ENCODE assay signal across 20 cellular contexts in the genomic region with DNA sequence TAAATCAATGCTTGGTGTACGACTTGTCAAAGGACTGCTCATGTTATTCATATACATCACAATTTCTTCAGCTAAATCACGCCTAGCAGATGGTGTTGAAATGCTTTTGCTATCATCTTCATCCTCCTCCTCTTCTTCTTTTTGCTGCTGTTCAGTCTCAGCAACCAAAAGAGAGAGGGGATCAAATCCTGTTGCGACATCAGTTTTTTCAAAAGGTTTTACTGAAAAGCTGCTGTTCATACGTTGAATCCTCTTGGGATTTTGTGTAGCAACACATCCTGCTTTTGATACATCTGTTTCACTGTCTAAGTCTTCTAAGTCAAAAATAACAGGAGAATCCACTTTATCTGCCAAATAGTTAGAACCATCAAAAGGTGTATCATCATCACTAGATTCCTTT.
"Had no signal": no experiment of that assay in that cellular context is flagged by ENCODE, and none has a peak within 500 bp of the region (broad histone marks: within the 10 kb centered on the region; RNA-seq: fewer than 3 reads in every experiment).

No MANE protein-coding gene starts in this region.

- H3K9me3 Mint-ChIP-seq: activated CD4-positive, alpha-beta memory T cell treated with anti-CD3 and anti-CD28 coated beads, Interleukin-2, amount 10 ng/mL, durations not matched to agents 7 days and 5 days; activated naive CD4-positive, alpha-beta T cell treated with anti-CD3 and anti-CD28 coated beads, Interleukin-2, amount 10 ng/mL, durations not matched to agents 7 days and 5 days; activated T-cell treated with anti-CD3 and anti-CD28 coated beads, Interleukin-2, amount 50 U/mL, for 72 hours; dendritic cell treated with granulocyte-macrophage colony-stimulating factor and Interleukin-4, amounts not matched to agents 40 ng/mL and 50 ng/mL, for 4 days; stimulated activated naive CD8-positive, alpha-beta T cell treated with anti-CD3 and anti-CD28 coated beads, Interleukin-15, amount 100 ng/mL, for 72 hours; T-helper 1 cell treated with Interleukin-12 subunit alpha and Interleukin-12 subunit beta and Interleukin-4 antibody, amounts not matched to agents 30 μg/mL and 1 μg/mL, for 36 hours had no signal

- H3K27me3 ChIP-seq: heart left ventricle, neutrophil, pancreas, suprapubic skin, tibial nerve had no signal

- H3K4me1 ChIP-seq: heart left ventricle, pancreas, suprapubic skin, tibial nerve had no signal

- H3K4me3 ChIP-seq: heart left ventricle, pancreas, suprapubic skin, tibial nerve had no signal

- DNase-seq: activated CD4-positive, alpha-beta memory T cell treated with anti-CD3 and anti-CD28 coated beads, Interleukin-2, amount 10 ng/mL, durations not matched to agents 7 days and 5 days; activated CD4-positive, alpha-beta T cell treated with anti-CD3 and anti-CD28 coated beads for 48 hours; activated effector memory CD4-positive, alpha-beta T cell treated with anti-CD3 and anti-CD28 coated beads, Interleukin-2, amount 50 U/mL, for 16 hours; activated naive CD4-positive, alpha-beta T cell treated with anti-CD3 and anti-CD28 coated beads, Interleukin-2, amount 10 ng/mL, durations not matched to agents 7 days and 5 days; activated T-cell treated with anti-CD3 and anti-CD28 coated beads, Interleukin-2, amount 50 U/mL, for 72 hours; effector CD4-positive, alpha-beta T cell; heart left ventricle; left ventricle myocardium superior; pancreas; right cardiac atrium; small intestine; stimulated activated CD4-positive, alpha-beta T cell treated with anti-CD3 and anti-CD28 coated beads, Interleukin-2, amount 100 ng/mL, for 24 hours; stimulated activated naive CD8-positive, alpha-beta T cell treated with anti-CD3 and anti-CD28 coated beads, Interleukin-15, amount 100 ng/mL, for 72 hours had no signal

- H3K27ac ChIP-seq: heart left ventricle, neutrophil, pancreas, suprapubic skin, tibial nerve had no signal

- ATAC-seq: activated T-cell treated with anti-CD3 and anti-CD28 coated beads, Interleukin-2, amount 50 U/mL, for 72 hours; heart left ventricle; left ventricle myocardium superior; pancreas; right cardiac atrium; stimulated activated effector memory CD8-positive, alpha-beta T cell treated with anti-CD3 and anti-CD28 coated beads, Interleukin-12 subunit alpha, Interleukin-12 subunit beta, amount 100 ng/mL, for 72 hours; stimulated activated naive CD8-positive, alpha-beta T cell treated with anti-CD3 and anti-CD28 coated beads, Interleukin-15, amount 100 ng/mL, for 72 hours had no signal

- H3K9me3 ChIP-seq: neutrophil, pancreas, suprapubic skin, tibial nerve had no signal

- H3K27ac Mint-ChIP-seq: activated CD4-positive, alpha-beta memory T cell treated with anti-CD3 and anti-CD28 coated beads, Interleukin-2, amount 10 ng/mL, durations not matched to agents 7 days and 5 days; activated naive CD4-positive, alpha-beta T cell treated with anti-CD3 and anti-CD28 coated beads, Interleukin-2, amount 10 ng/mL, durations not matched to agents 7 days and 5 days; activated T-cell treated with anti-CD3 and anti-CD28 coated beads, Interleukin-2, amount 50 U/mL, for 72 hours; dendritic cell treated with granulocyte-macrophage colony-stimulating factor and Interleukin-4, amounts not matched to agents 40 ng/mL and 50 ng/mL, for 4 days; nephron; stimulated activated effector memory CD8-positive, alpha-beta T cell treated with anti-CD3 and anti-CD28 coated beads, Interleukin-12 subunit alpha, Interleukin-12 subunit beta, amount 100 ng/mL, for 72 hours; stimulated activated naive CD8-positive, alpha-beta T cell treated with anti-CD3 and anti-CD28 coated beads, Interleukin-15, amount 100 ng/mL, for 72 hours; T-helper 1 cell treated with Interleukin-12 subunit alpha and Interleukin-12 subunit beta and Interleukin-4 antibody, amounts not matched to agents 30 μg/mL and 1 μg/mL, for 36 hours had no signal

- H3K27me3 Mint-ChIP-seq: activated CD4-positive, alpha-beta memory T cell treated with anti-CD3 and anti-CD28 coated beads, Interleukin-2, amount 10 ng/mL, durations not matched to agents 7 days and 5 days; activated naive CD4-positive, alpha-beta T cell treated with anti-CD3 and anti-CD28 coated beads, Interleukin-2, amount 10 ng/mL, durations not matched to agents 7 days and 5 days; dendritic cell treated with granulocyte-macrophage colony-stimulating factor and Interleukin-4, amounts not matched to agents 40 ng/mL and 50 ng/mL, for 4 days; stimulated activated naive CD8-positive, alpha-beta T cell treated with anti-CD3 and anti-CD28 coated beads, Interleukin-15, amount 100 ng/mL, for 72 hours had no signal

- H3K4me1 Mint-ChIP-seq: activated CD4-positive, alpha-beta memory T cell treated with anti-CD3 and anti-CD28 coated beads, Interleukin-2, amount 10 ng/mL, durations not matched to agents 7 days and 5 days; activated naive CD4-positive, alpha-beta T cell treated with anti-CD3 and anti-CD28 coated beads, Interleukin-2, amount 10 ng/mL, durations not matched to agents 7 days and 5 days; nephron; stimulated activated effector memory CD8-positive, alpha-beta T cell treated with anti-CD3 and anti-CD28 coated beads, Interleukin-12 subunit alpha, Interleukin-12 subunit beta, amount 100 ng/mL, for 72 hours had no signal

- H3K4me3 Mint-ChIP-seq: activated CD4-positive, alpha-beta memory T cell treated with anti-CD3 and anti-CD28 coated beads, Interleukin-2, amount 10 ng/mL, durations not matched to agents 7 days and 5 days; activated naive CD4-positive, alpha-beta T cell treated with anti-CD3 and anti-CD28 coated beads, Interleukin-2, amount 10 ng/mL, durations not matched to agents 7 days and 5 days; activated T-cell treated with anti-CD3 and anti-CD28 coated beads, Interleukin-2, amount 50 U/mL, for 72 hours; dendritic cell treated with granulocyte-macrophage colony-stimulating factor and Interleukin-4, amounts not matched to agents 40 ng/mL and 50 ng/mL, for 4 days; nephron; stimulated activated effector memory CD8-positive, alpha-beta T cell treated with anti-CD3 and anti-CD28 coated beads, Interleukin-12 subunit alpha, Interleukin-12 subunit beta, amount 100 ng/mL, for 72 hours; T-helper 1 cell treated with Interleukin-12 subunit alpha and Interleukin-12 subunit beta and Interleukin-4 antibody, amounts not matched to agents 30 μg/mL and 1 μg/mL, for 36 hours had no signal
